In genomic region chr22:17079572-17079971, GRCh38 we compare ENCODE assay signal across 22 cellular contexts. TPM values are rescaled to one million over a fixed set of nuclear protein-coding genes. Genes with fewer than 3 reads are reported as not detected.
"Had no signal": no experiment of that assay in that cellular context is flagged by ENCODE, and none has a peak within 500 bp of the region (broad histone marks: within the 10 kb centered on the region; RNA-seq: fewer than 3 reads in every experiment).

No MANE protein-coding gene starts in this region.

- H3K36me3 Mint-ChIP-seq: mesothelial cell of epicardium had no signal

- H3K4me3 Mint-ChIP-seq: activated B cell treated with CpG ODN at 0.5 μM for 24 hours; activated CD8-positive, alpha-beta T cell treated with anti-CD3 and anti-CD28 coated beads for 36 hours; activated T-cell treated with anti-CD3 and anti-CD28 coated beads, Interleukin-2, amount 50 U/mL, for 4 hours; mesothelial cell of epicardium; nephron progenitor cell; stimulated activated naive CD8-positive, alpha-beta T cell treated with anti-CD3 and anti-CD28 coated beads, Interleukin-15, amount 100 ng/mL, for 72 hours; T-helper 2 cell treated with Interferon-gamma antibody and Interleukin-4, amounts not matched to agents 5 μg/mL and 100 μg/mL, for 36 hours had no signal

- H2AFZ ChIP-seq: hepatocyte had no signal

- H3K9me3 ChIP-seq: adrenal gland, breast epithelium, esophagus muscularis mucosa, vagina had no signal

- DNase-seq: activated B cell treated with CpG ODN at 0.5 μM for 24 hours; activated CD4-positive, alpha-beta T cell treated with anti-CD3 and anti-CD28 coated beads for 48 hours; activated CD8-positive, alpha-beta T cell treated with anti-CD3 and anti-CD28 coated beads for 36 hours; activated naive CD4-positive, alpha-beta T cell treated with anti-CD3 and anti-CD28 coated beads, Interleukin-2, amount 50 U/mL, for 16 hours; activated T-cell treated with anti-CD3 and anti-CD28 coated beads, Interleukin-2, amount 50 U/mL, for 4 hours; cerebellar nuclear complex; dermis blood vessel endothelial cell; effector memory CD4-positive, alpha-beta T cell; nephron progenitor cell; stimulated activated CD4-positive, alpha-beta T cell treated with anti-CD3 and anti-CD28 coated beads, Interleukin-2, amount 100 ng/mL, for 48 hours; stimulated activated naive CD8-positive, alpha-beta T cell treated with anti-CD3 and anti-CD28 coated beads, Interleukin-15, amount 100 ng/mL, for 72 hours had no signal

- H3K9me3 Mint-ChIP-seq: activated B cell treated with CpG ODN at 0.5 μM for 24 hours; activated CD8-positive, alpha-beta T cell treated with anti-CD3 and anti-CD28 coated beads for 36 hours; activated T-cell treated with anti-CD3 and anti-CD28 coated beads, Interleukin-2, amount 50 U/mL, for 4 hours; mesothelial cell of epicardium; nephron progenitor cell; stimulated activated naive CD8-positive, alpha-beta T cell treated with anti-CD3 and anti-CD28 coated beads, Interleukin-15, amount 100 ng/mL, for 72 hours; T-helper 2 cell treated with Interferon-gamma antibody and Interleukin-4, amounts not matched to agents 5 μg/mL and 100 μg/mL, for 36 hours had no signal

- H3K27me3 Mint-ChIP-seq: activated B cell treated with CpG ODN at 0.5 μM for 24 hours; stimulated activated naive CD8-positive, alpha-beta T cell treated with anti-CD3 and anti-CD28 coated beads, Interleukin-15, amount 100 ng/mL, for 72 hours had no signal

- H3K27ac Mint-ChIP-seq: activated B cell treated with CpG ODN at 0.5 μM for 24 hours; activated CD8-positive, alpha-beta T cell treated with anti-CD3 and anti-CD28 coated beads for 36 hours; mesothelial cell of epicardium; nephron progenitor cell; progenitor cell of endocrine pancreas; stimulated activated naive CD8-positive, alpha-beta T cell treated with anti-CD3 and anti-CD28 coated beads, Interleukin-15, amount 100 ng/mL, for 72 hours; T-helper 2 cell treated with Interferon-gamma antibody and Interleukin-4, amounts not matched to agents 5 μg/mL and 100 μg/mL, for 36 hours had no signal

- H3K79me2 ChIP-seq: hepatocyte had no signal

- H3K27ac ChIP-seq: adrenal gland, breast epithelium, esophagus muscularis mucosa, hepatocyte, vagina had no signal

- H3K4me3 ChIP-seq: adrenal gland, breast epithelium, esophagus muscularis mucosa, hepatocyte, vagina had no signal

- H3K36me3 ChIP-seq: adrenal gland, breast epithelium, esophagus muscularis mucosa, vagina had no signal

- H3K4me1 Mint-ChIP-seq: mesothelial cell of epicardium had no signal

- H3K4me2 ChIP-seq: hepatocyte had no signal

- H3K27me3 ChIP-seq: adrenal gland, breast epithelium, hepatocyte, vagina had no signal

- FAIRE-seq: astrocyte, endothelial cell of umbilical vein, islet of Langerhans had no signal

RNA-seq across cellular contexts. Expression of gene TMEM121B, which starts 41.6 kb away (rescaled TPM):
- total RNA-seq: vagina had no signal
